ENCODE assay signal across 9 cellular contexts in the genomic region with DNA sequence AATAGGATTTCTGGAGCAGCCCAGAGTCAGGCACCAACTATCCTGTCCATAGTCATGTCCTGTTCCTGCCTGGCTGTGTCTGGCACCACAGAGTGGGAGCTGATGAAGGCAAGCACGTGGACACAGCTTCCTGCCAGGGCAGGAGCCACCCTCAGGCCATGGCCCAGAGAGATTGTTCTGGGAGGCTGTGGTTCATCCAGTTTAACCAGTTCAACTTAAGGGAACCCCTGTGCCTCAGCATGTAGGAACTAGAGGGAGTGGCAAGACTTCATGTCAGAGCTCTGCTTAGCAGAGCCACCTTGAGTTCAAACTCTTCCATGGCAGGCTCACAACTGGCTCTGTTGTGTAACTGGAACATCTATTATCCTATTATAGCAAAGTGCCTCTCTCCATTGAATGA.
DNase-seq lines count a peak whose midpoint lies in the region; ATAC-seq and TF ChIP-seq lines count a peak whose summit lies in the region.
"Had no signal": no experiment of that assay in that cellular context is flagged by ENCODE, and none has a peak within 500 bp of the region (broad histone marks: within the 10 kb centered on the region; RNA-seq: fewer than 3 reads in every experiment).

No MANE protein-coding gene starts in this region.

- H3K9me3 ChIP-seq in psoas muscle, result no peaks in the 10 kb centered on the region

- H3K4me3 ChIP-seq in retinal pigment epithelial cell (ENCODE audit: low read length) (no peak overlapping the region), psoas muscle (no peak overlapping the region)

- 58 to 71% (median 58%) methylated on average over 1 of the region's 1 CpG for WGBS in psoas muscle, 3 donors

- H3K27ac ChIP-seq in VCaP (peak overlapping the region; percentile 77), psoas muscle (no peak overlapping the region)

- H3K36me3 ChIP-seq in psoas muscle (ENCODE audit: insufficient read depth in 1 of 2, low read depth in 1 of 2), result no peaks in the 10 kb centered on the region

- ATAC-seq in left ventricle myocardium superior (peak; percentile 67), HG03378 (IDR thresholded peaks at IDR 0.05; ENCODE audit: unreplicated experiment) (no peak), psoas muscle (no peak)

- TF ChIP-seq CTCF in VCaP (conservative IDR thresholded peaks at IDR 0.05), result peak; percentile 60
- peak; percentile 32 for TF ChIP-seq CTCF in retinal pigment epithelial cell (conservative IDR thresholded peaks at IDR 0.05; ENCODE audit: low read depth, low read length)
- no peak for TF ChIP-seq CTCF in GM10266 (IDR thresholded peaks at IDR 0.05; ENCODE audit: control insufficient read depth, insufficient read depth, low read depth, missing control alignments)
- no peak for TF ChIP-seq CTCF in psoas muscle (IDR thresholded peaks at IDR 0.05)

- peak; percentile 50 for DNase-seq in HCEC 1CT
- DNase-seq in left ventricle myocardium superior, result no peak
- no peak for DNase-seq in retinal pigment epithelial cell (ENCODE audit: low read depth)
- no peak for DNase-seq in GM10266 (ENCODE audit: extremely low spot score)
- no peak for DNase-seq in psoas muscle
- DNase-seq in cerebellum (ENCODE audit: low spot score), result no peak
- DNase-seq: NCI-H524 treated with DMSO at 0.1 percent for 48 hours had no signal

- H3K27me3 ChIP-seq in psoas muscle (ENCODE audit: insufficient read depth in 3 of 3, low read length in 2 of 3), result no peaks in the 10 kb centered on the region

- intact Hi-C loops in left ventricle myocardium superior (cut with micrococcal nuclease) (no loop called here), psoas muscle (cut with DNase I) (no loop called here)

- H3K4me1 ChIP-seq in psoas muscle, result no peaks in the 10 kb centered on the region

Comparison
In these comparisons a context has a peak if more than half of its experiments do, and no peak if none do; other contexts are left out.
1. CTCF ChIP-seq: peak in VCaP (single experiment) and retinal pigment epithelial cell (single experiment); none in GM10266 (single experiment) and psoas muscle (single experiment).